8 cellular contexts compared by ENCODE assay signal in the genomic region with DNA sequence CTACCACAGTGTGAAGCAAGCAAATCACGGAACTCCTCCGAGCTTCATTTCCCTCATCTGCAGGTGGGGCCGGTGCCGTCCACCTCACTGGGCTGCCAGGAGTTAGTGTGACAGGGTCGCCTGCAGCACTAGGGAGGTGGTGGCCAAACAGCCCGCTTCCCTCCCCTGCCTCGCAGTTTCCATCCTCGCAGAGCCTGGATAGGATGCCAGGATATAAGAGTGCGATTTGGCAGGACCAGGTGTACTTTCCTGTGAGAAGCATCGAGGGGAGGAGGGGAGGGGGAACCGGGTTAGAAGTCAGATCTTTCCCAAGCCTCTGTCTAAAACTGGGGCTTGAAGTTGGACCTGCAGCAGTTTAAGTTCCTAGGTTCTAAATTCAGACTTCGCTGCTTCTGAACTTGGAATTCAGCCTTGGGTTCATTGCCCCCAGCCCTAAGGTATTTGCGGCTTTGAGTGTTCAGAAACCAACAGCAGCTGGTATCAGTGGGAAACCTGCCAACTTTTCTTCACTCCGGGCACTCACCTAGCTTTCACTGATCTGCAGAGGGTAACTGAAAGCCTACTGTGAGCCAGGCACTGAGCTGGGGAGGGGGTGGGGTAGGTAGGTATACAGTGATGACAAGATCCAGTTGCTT. TPM values are rescaled to one million over a fixed set of nuclear protein-coding genes. Genes with fewer than 3 reads are reported as not detected.
DNase-seq lines count a peak whose midpoint lies in the region; ATAC-seq and TF ChIP-seq lines count a peak whose summit lies in the region.

No MANE protein-coding gene starts in this region.

- ATAC-seq in naive B cell (ENCODE audit: low read depth in 2 of 2) (no peak), HG03469 (IDR thresholded peaks at IDR 0.05; ENCODE audit: unreplicated experiment) (no peak)
- no peak for ATAC-seq in activated CD4-positive, CD25-positive, alpha-beta regulatory T cell treated with anti-CD3 and anti-CD28 coated beads, Interleukin-2, amount 50 U/mL, for 24 hours

- H3K4me1 ChIP-seq in esophagus (ENCODE audit: control insufficient read depth in 2 of 2, insufficient read depth in 2 of 2, low read length in 1 of 2): peaks cover 0 to 2% of the 10 kb centered on the region in 2 donors

- H3K9me3 ChIP-seq in esophagus (ENCODE audit: control insufficient read depth in 2 of 2, insufficient read depth in 1 of 2, low read depth in 1 of 2, low read length in 1 of 2): no peaks in the 10 kb centered on the region

- H3K27ac Mint-ChIP-seq in naive B cell (peak overlapping the region; percentile 98 to 100 (median 100)), type B pancreatic cell (peak overlapping the region; percentile 100)

- H3K27ac ChIP-seq in esophagus (ENCODE audit: low read depth in 2 of 2, low read length in 1 of 2): peak overlapping the region; percentile 97 to 99

- H3K4me3 Mint-ChIP-seq in naive B cell (peak overlapping the region; percentile 89 to 99 (median 94)), type B pancreatic cell (peak overlapping the region; percentile 97)

- H3K36me3 ChIP-seq in esophagus (ENCODE audit: control insufficient read depth in 2 of 2, insufficient read depth in 2 of 2, low read length in 1 of 2): peaks cover 0 to 8% of the 10 kb centered on the region in 2 donors

- DNase-seq in NCI-H2196 (lab: John Stamatoyannopoulos, UW; ENCODE audit: unreplicated experiment): peak; percentile 86
- DNase-seq in activated CD8-positive, alpha-beta memory T cell treated with anti-CD3 and anti-CD28 coated beads for 24 hours: peak; percentile 77
- peak; percentile 32 for DNase-seq in naive B cell
- no peak for DNase-seq in type B pancreatic cell (ENCODE audit: extremely low spot score, unreplicated experiment)

- H3K4me3 ChIP-seq in GM08714 (ENCODE audit: low read length) (peak overlapping the region; percentile 76; the same call in 1 of the 2 replicates), esophagus (ENCODE audit: low read depth in 1 of 2, low read length in 2 of 2) (peak overlapping the region; percentile 71 to 74)

- H3K9me3 Mint-ChIP-seq in naive B cell (peaks cover 0 to 26% (median 8%) of the 10 kb centered on the region in 7 donors), type B pancreatic cell (peaks cover 6% of the 10 kb centered on the region)

- WGBS in esophagus, 2 donors: 3 to 5% methylated on average over 14 of the region's 14 CpGs

- H3K4me1 Mint-ChIP-seq in naive B cell: peaks cover 29 to 52% (median 33%) of the 10 kb centered on the region in 3 donors
- H3K4me1 Mint-ChIP-seq in type B pancreatic cell (ENCODE audit: unreplicated experiment): peaks cover 14% of the 10 kb centered on the region

- H3K36me3 Mint-ChIP-seq in naive B cell (peaks cover 26 to 27% of the 10 kb centered on the region in 2 donors), type B pancreatic cell (peaks cover 27% of the 10 kb centered on the region)

- H3K27me3 Mint-ChIP-seq in naive B cell: peaks cover 0 to 4% (median 0%) of the 10 kb centered on the region in 3 donors
- H3K27me3 Mint-ChIP-seq in type B pancreatic cell: peaks cover 13% of the 10 kb centered on the region

- no peaks in the 10 kb centered on the region for H3K27me3 ChIP-seq in esophagus (ENCODE audit: control insufficient read depth in 1 of 2, insufficient read depth in 2 of 2, low read length in 2 of 2)

- TF ChIP-seq CTCF in type B pancreatic cell (conservative IDR thresholded peaks at IDR 0.05): peak; percentile 4

RNA-seq across cellular contexts. Expression of gene JUN, which starts 1.7 kb away (rescaled TPM):
- polyA plus RNA-seq in esophagus (10 to 100 TPM; 31.2 to 42.9 TPM), naive B cell (ENCODE audit: low read depth in 6 of 6) (100 to 1,000 TPM in 5 of 6 donors, 10 to 100 TPM in 1; 65.0 to 352 (median 221) TPM)
- 160 and 262 TPM in 2 replicates for total RNA-seq in type B pancreatic cell (ENCODE audit: low replicate concordance)
